ENCODE assay signal across 8 cellular contexts in genomic region chr11:82902086-82902485, GRCh38. TPM values are rescaled to one million over a fixed set of nuclear protein-coding genes. Genes with fewer than 3 reads are reported as not detected.
DNase-seq lines count a peak whose midpoint lies in the region; ATAC-seq and TF ChIP-seq lines count a peak whose summit lies in the region.

No MANE protein-coding gene starts in this region.

- no peaks in the 10 kb centered on the region for H3K9me3 Mint-ChIP-seq in activated naive CD8-positive, alpha-beta T cell treated with anti-CD3 and anti-CD28 coated beads, Interleukin-2, amount 10 ng/mL, durations not matched to agents 7 days and 5 days

- H3K27ac ChIP-seq in liver (ENCODE audit: low read depth in 1 of 2, low read length in 2 of 2) = no peak overlapping the region
- H3K27ac ChIP-seq in vagina = no peak overlapping the region

- peak overlapping the region; percentile 99 for H3K4me3 Mint-ChIP-seq in activated naive CD8-positive, alpha-beta T cell treated with anti-CD3 and anti-CD28 coated beads, Interleukin-2, amount 10 ng/mL, durations not matched to agents 7 days and 5 days

- peaks cover 2 to 27% (median 10%) of the 10 kb centered on the region in 4 donors for H3K4me1 ChIP-seq in liver (ENCODE audit: control insufficient read depth in 4 of 4, insufficient read depth in 4 of 4, low read length in 3 of 4)
- H3K4me1 ChIP-seq in vagina = peaks cover 16% of the 10 kb centered on the region

- WGBS in liver = 12% methylated on average over 9 of the region's 9 CpGs

- ATAC-seq in activated naive CD8-positive, alpha-beta T cell treated with anti-CD3 and anti-CD28 coated beads, Interleukin-2, amount 10 ng/mL, durations not matched to agents 7 days and 5 days (ENCODE audit: low read depth) = no peak
- ATAC-seq in GM21526 (IDR thresholded peaks at IDR 0.05; ENCODE audit: low FRiP score, unreplicated experiment) = no peak

- H3K36me3 ChIP-seq in liver (ENCODE audit: control insufficient read depth in 4 of 4, insufficient read depth in 3 of 4, low read depth in 1 of 4, low read length in 3 of 4) = no peaks in the 10 kb centered on the region
- no peaks in the 10 kb centered on the region for H3K36me3 ChIP-seq in vagina

- H3K27me3 Mint-ChIP-seq in activated naive CD8-positive, alpha-beta T cell treated with anti-CD3 and anti-CD28 coated beads, Interleukin-2, amount 10 ng/mL, durations not matched to agents 7 days and 5 days = no peaks in the 10 kb centered on the region

- DNase-seq in stimulated activated CD4-positive, alpha-beta T cell treated with anti-CD3 and anti-CD28 coated beads, Interleukin-15, amount 100 ng/mL, for 24 hours = peak; percentile 14
- DNase-seq in stimulated activated CD4-positive, alpha-beta T cell treated with anti-CD3 and anti-CD28 coated beads, Interleukin-1b, Interleukin-23, amount 100 ng/mL, for 48 hours = no peak
- DNase-seq in activated naive CD8-positive, alpha-beta T cell treated with anti-CD3 and anti-CD28 coated beads, Interleukin-2, amount 10 ng/mL, durations not matched to agents 7 days and 5 days = no peak
- DNase-seq in vagina (ENCODE audit: extremely low spot score in 2 of 2) (no peak), NCI-H2107 treated with DMSO at 0.1 percent for 48 hours (lab: John Stamatoyannopoulos, UW; ENCODE audit: unreplicated experiment) (no peak), NCI-H748 treated with DMSO at 0.1 percent for 48 hours (lab: John Stamatoyannopoulos, UW) (no peak)

- TF ChIP-seq RAD21 in liver (IDR thresholded peaks at IDR 0.05) = no peak

- no peak for TF ChIP-seq CTCF in liver (IDR thresholded peaks at IDR 0.05; ENCODE audit: low read depth, low read length, missing input control)
- TF ChIP-seq CTCF in vagina (IDR thresholded peaks at IDR 0.05) = no peak

- POLR2A ChIA-PET in activated naive CD8-positive, alpha-beta T cell treated with anti-CD3 and anti-CD28 coated beads, Interleukin-2, amount 10 ng/mL, durations not matched to agents 7 days and 5 days (lab: Charles Lee) = interaction anchor here (0.8 to 4.0 kb wide), 11 partner anchors 12 to 384 kb away, joined by 3 to 43 read pairs (median 5); partner anchors contain the start of genes ANKRD42, CCDC90B and PCF11

- H3K27me3 ChIP-seq in liver (ENCODE audit: control insufficient read depth in 4 of 4, insufficient read depth in 4 of 4, low read length in 3 of 4) = no peaks in the 10 kb centered on the region
- H3K27me3 ChIP-seq in vagina = no peaks in the 10 kb centered on the region

- no peaks in the 10 kb centered on the region for H3K9me3 ChIP-seq in liver (ENCODE audit: control insufficient read depth in 4 of 4, low read length in 3 of 4)
- H3K9me3 ChIP-seq in vagina = no peaks in the 10 kb centered on the region

- H3K27ac Mint-ChIP-seq in activated naive CD8-positive, alpha-beta T cell treated with anti-CD3 and anti-CD28 coated beads, Interleukin-2, amount 10 ng/mL, durations not matched to agents 7 days and 5 days = peak overlapping the region; percentile 99

- H3K9ac ChIP-seq in liver (ENCODE audit: low read depth in 1 of 2, low read length in 2 of 2) = no peak overlapping the region

- H3K4me3 ChIP-seq in liver (ENCODE audit: low read depth in 1 of 3, low read length in 3 of 3) (peak overlapping the region in 2 of 3 donors; percentile 62 to 72), vagina (peak overlapping the region; percentile 66 to 68)

- H3K36me3 Mint-ChIP-seq in activated naive CD8-positive, alpha-beta T cell treated with anti-CD3 and anti-CD28 coated beads, Interleukin-2, amount 10 ng/mL, durations not matched to agents 7 days and 5 days = no peaks in the 10 kb centered on the region

- intact Hi-C loops in vagina (cut with DNase I) = loop anchor here (5.0 kb wide), 1 partner anchor 290 kb away; the partner anchor contains the start of gene ANKRD42

- peaks cover 47% of the 10 kb centered on the region for H3K4me1 Mint-ChIP-seq in activated naive CD8-positive, alpha-beta T cell treated with anti-CD3 and anti-CD28 coated beads, Interleukin-2, amount 10 ng/mL, durations not matched to agents 7 days and 5 days

- no peak for TF ChIP-seq POLR2A in vagina (IDR thresholded peaks at IDR 0.05)

TF ChIP-seq in liver, 16 proteins besides CTCF, POLR2A, EP300 and RAD21:
- TF ChIP-seq TAF1 (conservative IDR thresholded peaks at IDR 0.05) = no peak
- no peak for TF ChIP-seq HNF4A (conservative IDR thresholded peaks at IDR 0.05)
- no peak for TF ChIP-seq RXRA (IDR thresholded peaks at IDR 0.05)
- TF ChIP-seq YY1 (IDR thresholded peaks at IDR 0.05) = no peak
- no peak for TF ChIP-seq EGR1 (IDR thresholded peaks at IDR 0.05; ENCODE audit: low read depth in 2 of 2)
- TF ChIP-seq, protein P1, sequence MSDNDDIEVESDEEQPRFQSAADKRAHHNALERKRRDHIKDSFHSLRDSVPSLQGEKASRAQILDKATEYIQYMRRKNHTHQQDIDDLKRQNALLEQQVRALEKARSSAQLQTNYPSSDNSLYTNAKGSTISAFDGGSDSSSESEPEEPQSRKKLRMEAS (IDR thresholded peaks at IDR 0.05) = no peak
- TF ChIP-seq HNF4G (IDR thresholded peaks at IDR 0.05) = no peak
- no peak for TF ChIP-seq NR2F2 (IDR thresholded peaks at IDR 0.05)
- no peak for TF ChIP-seq SP1 (IDR thresholded peaks at IDR 0.05)
- TF ChIP-seq REST (IDR thresholded peaks at IDR 0.05) = no peak
- no peak for TF ChIP-seq GABPA (IDR thresholded peaks at IDR 0.05 in 1 of 2, conservative IDR thresholded peaks at IDR 0.05 in 1 of 2)

RNA-seq across cellular contexts. Expression of gene DDIAS, which starts 0.6 kb away (rescaled TPM):
- 10 to 100 TPM in 1 of 2 experiments, 1 to 10 TPM in 1; 8.8 to 10.6 TPM for total RNA-seq in activated naive CD8-positive, alpha-beta T cell treated with anti-CD3 and anti-CD28 coated beads, Interleukin-2, amount 10 ng/mL, durations not matched to agents 7 days and 5 days
- total RNA-seq in liver = 1 to 10 TPM in 1 of 2 donors, under 1 TPM in 1; 0.25 to 8.4 TPM
- polyA plus RNA-seq in liver = under 1 TPM; 0.32 to 0.62 TPM
- 1.5 TPM for total RNA-seq in vagina

RNA-seq across cellular contexts. Expression of gene PRCP, which starts 1.9 kb away (rescaled TPM):
- 10 to 100 TPM; 21.3 to 25.6 TPM for total RNA-seq in activated naive CD8-positive, alpha-beta T cell treated with anti-CD3 and anti-CD28 coated beads, Interleukin-2, amount 10 ng/mL, durations not matched to agents 7 days and 5 days
- total RNA-seq in liver (10 to 100 TPM; 27.3 to 38.7 TPM), vagina (79.3 TPM)
- polyA plus RNA-seq in liver = 10 to 100 TPM; 43.8 to 55.2 TPM
